12 cellular contexts compared by ENCODE assay signal in the genomic region with DNA sequence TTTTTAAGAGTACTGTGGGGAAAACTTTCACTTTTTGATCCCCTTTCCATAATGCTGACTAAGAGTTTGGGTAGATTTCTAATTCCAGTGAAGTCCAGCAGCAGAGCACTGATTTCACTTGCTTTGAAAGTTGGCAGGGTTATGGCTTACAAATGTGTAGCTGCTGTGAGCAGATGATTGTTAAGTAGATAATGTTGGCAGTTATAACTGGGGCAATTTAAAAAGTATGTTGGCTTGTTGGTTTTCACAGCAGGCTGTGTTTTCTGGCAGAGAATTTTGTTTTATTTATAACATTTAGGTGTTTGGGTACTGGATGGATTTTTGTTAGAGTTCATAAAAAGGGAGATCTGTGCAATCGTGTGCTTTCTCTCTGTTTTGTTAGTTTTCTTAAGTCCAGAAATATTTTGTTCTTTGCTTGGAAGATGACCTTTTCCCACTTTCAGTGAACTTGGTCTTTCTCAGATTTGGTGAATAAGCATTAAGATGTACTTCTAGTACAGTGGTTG. TPM values are rescaled to one million over a fixed set of nuclear protein-coding genes. Genes with fewer than 3 reads are reported as not detected.
DNase-seq lines count a peak whose midpoint lies in the region; ATAC-seq, FAIRE-seq and TF ChIP-seq lines count a peak whose summit lies in the region.
"Had no signal": no experiment of that assay in that cellular context is flagged by ENCODE, and none has a peak within 500 bp of the region (broad histone marks: within the 10 kb centered on the region; RNA-seq: fewer than 3 reads in every experiment).

No MANE protein-coding gene starts in this region.

- TF ChIP-seq CTCF in HFFc6 (IDR thresholded peaks at IDR 0.05) = no peak
- TF ChIP-seq CTCF in K562 (IDR thresholded peaks at IDR 0.05 in 2 of 3, conservative IDR thresholded peaks at IDR 0.05 in 1 of 3; ENCODE audit: insufficient read depth in 2 of 3, low read depth in 1 of 3, low read length in 3 of 3) = no peak
- no peak for TF ChIP-seq CTCF in keratinocyte (optimal IDR thresholded peaks at IDR 0.05 in 1 of 3, IDR thresholded peaks at IDR 0.05 in 1 of 3, conservative IDR thresholded peaks at IDR 0.05 in 1 of 3; ENCODE audit: extremely low read depth in 1 of 3, insufficient read depth in 2 of 3, low read length in 3 of 3)
- TF ChIP-seq CTCF in coronary artery (IDR thresholded peaks at IDR 0.05) = no peak

- H3K27ac Mint-ChIP-seq in HFFc6 = peak overlapping the region; percentile 58
- H3K27ac Mint-ChIP-seq: natural killer cell treated with Interleukin-12 subunit alpha and Interleukin-12 subunit beta and Interleukin-15 and Interleukin-18, amount 100 ng/mL, for 72 hours had no signal

- H3K27me3 ChIP-seq in K562 (ENCODE audit: control insufficient read depth in 2 of 2, insufficient read depth in 2 of 2, low read length in 2 of 2) (no peaks in the 10 kb centered on the region), keratinocyte (ENCODE audit: control insufficient read depth, extremely low read depth, insufficient read depth, low read length) (no peaks in the 10 kb centered on the region)

- no peaks in the 10 kb centered on the region for H3K9me3 Mint-ChIP-seq in HFFc6

- H4K20me1 ChIP-seq in K562 (replicated peaks; ENCODE audit: control insufficient read depth, insufficient read depth, low read length) (no peaks in the 10 kb centered on the region; the same call in 1 of the 2 replicates), keratinocyte (ENCODE audit: control insufficient read depth, extremely low read depth, insufficient read depth, low read length) (peaks cover 3% of the 10 kb centered on the region)

- H3K4me3 ChIP-seq in K562 (no peak overlapping the region), keratinocyte (ENCODE audit: control insufficient read depth in 2 of 3, extremely low read depth in 1 of 3, insufficient read depth in 2 of 3, low read depth in 1 of 3, low read length in 3 of 3) (no peak overlapping the region), coronary artery (no peak overlapping the region)
- H3K4me3 ChIP-seq: GM12878 had no signal

- H3K9me1 ChIP-seq in K562 (ENCODE audit: control insufficient read depth, insufficient read depth, low read length) = no peaks in the 10 kb centered on the region
- no peaks in the 10 kb centered on the region for H3K9me1 ChIP-seq in keratinocyte (ENCODE audit: control insufficient read depth, extremely low read depth, insufficient read depth, low read length)

- H3K36me3 ChIP-seq in K562 (ENCODE audit: control insufficient read depth, insufficient read depth, low read length) = no peaks in the 10 kb centered on the region
- H3K36me3 ChIP-seq in keratinocyte (ENCODE audit: control insufficient read depth in 2 of 2, extremely low read depth in 1 of 2, insufficient read depth in 2 of 2, low read length in 2 of 2) = no peaks in the 10 kb centered on the region

- no peaks in the 10 kb centered on the region for H3K36me3 Mint-ChIP-seq in HFFc6 (ENCODE audit: low read depth)
- H3K36me3 Mint-ChIP-seq: natural killer cell treated with Interleukin-12 subunit alpha and Interleukin-12 subunit beta and Interleukin-15 and Interleukin-18, amount 100 ng/mL, for 72 hours had no signal

- TF ChIP-seq EP300 in K562 (IDR thresholded peaks at IDR 0.05; ENCODE audit: low read length) = no peak

- no TSS peak for BruUV-seq in K562 (replicated peaks; lab: Mats Ljungman, UMichigan)

- H3K4me1 Mint-ChIP-seq in HFFc6 (ENCODE audit: low read depth) = peaks cover 42% of the 10 kb centered on the region

- peaks cover 6 to 67% of the 10 kb centered on the region in 2 experiments for H3K4me1 ChIP-seq in K562 (replicated peaks in 1 of 2; ENCODE audit: control insufficient read depth in 2 of 2, insufficient read depth in 2 of 2, low read length in 2 of 2)
- H3K4me1 ChIP-seq in keratinocyte (ENCODE audit: control insufficient read depth, extremely low read depth, insufficient read depth, low read length) = peaks cover 31% of the 10 kb centered on the region

- no peak for TF ChIP-seq RAD21 in K562 (CRISPR knock-in tag; conservative IDR thresholded peaks at IDR 0.05 in 1 of 2, IDR thresholded peaks at IDR 0.05 in 1 of 2)

- no peak for TF ChIP-seq POLR2A in K562 (conservative IDR thresholded peaks at IDR 0.05)

- peak overlapping the region; percentile 74 for H3K4me2 ChIP-seq in K562 (ENCODE audit: insufficient read depth, low read length)
- peak overlapping the region; percentile 20 for H3K4me2 ChIP-seq in keratinocyte (ENCODE audit: control insufficient read depth, extremely low read depth, insufficient read depth, low read depth, low read length)

- CTCF ChIA-PET in K562 (lab: Yijun Ruan, JAX; ENCODE audit: low intra/inter-chr PET ratio) = no interaction called here

- FAIRE-seq in K562 (lab: Jason Lieb, UNC) (peak; percentile 49), keratinocyte (lab: Jason Lieb, UNC) (no peak)

- ATAC-seq in K562 = peak; percentile 16
- ATAC-seq in HG03280 (IDR thresholded peaks at IDR 0.05; ENCODE audit: unreplicated experiment) = no peak
- ATAC-seq in GM19351 (IDR thresholded peaks at IDR 0.05; ENCODE audit: unreplicated experiment) = no peak
- ATAC-seq: activated T-cell treated with anti-CD3 and anti-CD28 coated beads, Interleukin-2, amount 50 U/mL, for 4 hours; GM12878; natural killer cell treated with Interleukin-12 subunit alpha and Interleukin-12 subunit beta and Interleukin-15 and Interleukin-18, amount 100 ng/mL, for 72 hours had no signal

- H3K27ac ChIP-seq in K562 (ENCODE audit: extremely low read depth, low read depth, low read length) (peak overlapping the region; percentile 96), keratinocyte (ENCODE audit: control insufficient read depth, insufficient read depth, low read length) (no peak overlapping the region), coronary artery (no peak overlapping the region)

- dilution Hi-C loops in keratinocyte (cut with MboI; ENCODE audit: extremely low pct_ligation_motif_present, low sequenced_read_pairs) = no loop called here

- in situ Hi-C loops in K562 (cut with MboI) = no loop called here

- H3K9me3 ChIP-seq in K562 (replicated peaks; ENCODE audit: control insufficient read depth, insufficient read depth, low read depth, low read length) = no peaks in the 10 kb centered on the region
- no peaks in the 10 kb centered on the region for H3K9me3 ChIP-seq in keratinocyte (ENCODE audit: control insufficient read depth, low read depth, low read length)

- DNase-seq in HFFc6 (peak; percentile 47), K562 (ENCODE audit: extremely low read depth in 1 of 4, low spot score in 3 of 4) (no peak), keratinocyte (ENCODE audit: low read depth, low spot score) (no peak), smooth muscle cell of the brain vasculature (ENCODE audit: low read depth, low spot score) (peak; percentile 74), coronary artery (ENCODE audit: low spot score) (no peak), posterior cingulate gyrus (no peak)
- DNase-seq: activated T-cell treated with anti-CD3 and anti-CD28 coated beads, Interleukin-2, amount 50 U/mL, for 4 hours; KBM-7 had no signal

- peak overlapping the region; percentile 28 for H3K4me3 Mint-ChIP-seq in HFFc6
- H3K4me3 Mint-ChIP-seq: activated T-cell treated with anti-CD3 and anti-CD28 coated beads, Interleukin-2, amount 50 U/mL, for 4 hours; natural killer cell treated with Interleukin-12 subunit alpha and Interleukin-12 subunit beta and Interleukin-15 and Interleukin-18, amount 100 ng/mL, for 72 hours had no signal

- no peaks in the 10 kb centered on the region; the same call in 1 of the 2 replicates for H3K27me3 Mint-ChIP-seq in HFFc6 (ENCODE audit: insufficient read depth)

- WGBS in K562 (ENCODE audit: insufficient coverage, low coverage, missing lambda C conversion rate) = 0% methylated on average over 1 of the region's 1 CpG

- H2AFZ ChIP-seq in K562 (ENCODE audit: low read depth, low read length) = no peak overlapping the region
- H2AFZ ChIP-seq in keratinocyte (ENCODE audit: control insufficient read depth, low read length) = no peak overlapping the region

- H3K9ac ChIP-seq in K562 (ENCODE audit: insufficient read depth in 1 of 2, low read depth in 2 of 2, low read length in 2 of 2) (peak overlapping the region in 1 of 2 experiments; percentile 86; a peak in 2 of 4 replicates), keratinocyte (ENCODE audit: control insufficient read depth, extremely low read depth, insufficient read depth, low read length) (no peak overlapping the region)

- intact Hi-C loops in K562 (cut with micrococcal nuclease) (loop anchor here (5.0 kb wide), 1 partner anchor 39 kb away; no protein-coding TSS in a partner anchor), posterior cingulate gyrus (cut with DNase I) (no loop called here)

- POLR2A ChIA-PET in K562 (lab: Yijun Ruan, JAX) = interaction anchor here (0.6 to 4.2 kb wide), 2 partner anchors 19 kb away, joined by 3 to 12 read pairs; no protein-coding TSS in a partner anchor

- H3K79me2 ChIP-seq in K562 (ENCODE audit: control insufficient read depth, insufficient read depth, low read length) = peaks cover 99% of the 10 kb centered on the region
- H3K79me2 ChIP-seq in keratinocyte (ENCODE audit: control insufficient read depth, insufficient read depth, low read length) = peaks cover 95% of the 10 kb centered on the region

RNA-seq across cellular contexts. Expression of a gene that starts 31.4 kb away (rescaled TPM):
- 10 to 100 TPM; 16.1 to 20.3 (median 17.4) TPM for total RNA-seq in HFFc6 (2021; fragmentation: NEBNext Ultra II Directional; extraction: Animal tissue kit (Norgen Biotek cat#: 25700))
- total RNA-seq in K562 (2011; cell fraction: chromatin; rRNA removed; ENCODE audit: low replicate concordance) = 294 and 779 TPM in 2 replicates
- 128 and 193 TPM in 2 replicates for total RNA-seq in K562 (2011; cell fraction: nucleolus; rRNA removed)
- total RNA-seq in K562 (2011; cell fraction: nucleoplasm; rRNA removed) = 330 and 387 TPM in 2 replicates
- total RNA-seq in K562 (2014; rRNA removed) (91.9 and 117 TPM in 2 replicates), K562 (2014; rRNA removed; fragmentation: Illumina TruSeq; extraction: Trizol) (114 and 135 TPM in 2 replicates), K562 (2015; rRNA removed; fragmentation: Illumina TruSeq; extraction: Trizol) (111 and 112 TPM in 2 replicates), K562 (2021) (106 and 129 TPM in 2 replicates)
- polyA plus RNA-seq in K562 (2011; rRNA removed) (95.7 and 96.7 TPM in 2 replicates), K562 (2014; fragmentation: Illumina TruSeq; extraction: Trizol) (95.0 and 105 TPM in 2 replicates), K562 (2014; fragmentation: Nextera tagmentation; extraction: Ambion mirVana) (1 to 10 TPM; 7.2 to 9.7 TPM), K562 (2014; rRNA removed) (78.9 and 96.4 TPM in 2 replicates), keratinocyte (36.4 to 46.5 TPM (median 40.7 TPM) in 3 replicates)
- 29.3 and 38.3 TPM in 2 replicates for polyA plus RNA-seq in K562 (2011; cell fraction: cytosol; rRNA removed)
- 374 and 388 TPM in 2 replicates for polyA plus RNA-seq in K562 (2011; cell fraction: nucleus; rRNA removed)
- 62.0 and 64.2 TPM in 2 replicates for polyA plus RNA-seq in K562 (2012)
- polyA minus RNA-seq in K562 (2011; rRNA and poly(A)+ RNA removed) = 183 and 194 TPM in 2 replicates
- polyA minus RNA-seq in K562 (2011; cell fraction: cytosol; rRNA and poly(A)+ RNA removed) = 78.4 and 100 TPM in 2 replicates
- polyA minus RNA-seq in K562 (2011; cell fraction: nucleus; rRNA and poly(A)+ RNA removed) = 234 and 345 TPM in 2 replicates
- 289 TPM for polyA plus RNA-seq in keratinocyte (2011; ENCODE audit: low read depth)
- 23.4 and 24.1 TPM in 2 replicates for polyA plus RNA-seq in keratinocyte (2011; cell fraction: cytosol; rRNA removed)
- 96.3 and 122 TPM in 2 replicates for polyA plus RNA-seq in keratinocyte (2011; cell fraction: nucleus; rRNA removed)
- polyA plus RNA-seq in keratinocyte (2012; ENCODE audit: low replicate concordance) = 46.0 and 83.8 TPM in 2 replicates
- polyA minus RNA-seq in keratinocyte = 42.2 to 120 TPM (median 58.9 TPM) in 3 replicates
- polyA minus RNA-seq in keratinocyte (2011; cell fraction: cytosol; rRNA and poly(A)+ RNA removed) = 37.8 TPM
- 119 and 181 TPM in 2 replicates for polyA minus RNA-seq in keratinocyte (2011; cell fraction: nucleus; rRNA and poly(A)+ RNA removed)

Comparison
In these comparisons a context has a peak if more than half of its experiments do, and no peak if none do; other contexts are left out.
1. DNase-seq: peak in HFFc6 (single experiment) and smooth muscle cell of the brain vasculature (single experiment); none in K562 (0 of 4), keratinocyte (single experiment), coronary artery (single experiment) and posterior cingulate gyrus (0 of 10).
2. RNA of a gene that starts 31.4 kb away (total RNA-seq): 91.9 to 779 TPM in K562; 16.1 to 20.3 TPM in HFFc6; every median in the first group is over 4 times any median in the second.